ENCODE assay signal across 9 cellular contexts in the genomic region with DNA sequence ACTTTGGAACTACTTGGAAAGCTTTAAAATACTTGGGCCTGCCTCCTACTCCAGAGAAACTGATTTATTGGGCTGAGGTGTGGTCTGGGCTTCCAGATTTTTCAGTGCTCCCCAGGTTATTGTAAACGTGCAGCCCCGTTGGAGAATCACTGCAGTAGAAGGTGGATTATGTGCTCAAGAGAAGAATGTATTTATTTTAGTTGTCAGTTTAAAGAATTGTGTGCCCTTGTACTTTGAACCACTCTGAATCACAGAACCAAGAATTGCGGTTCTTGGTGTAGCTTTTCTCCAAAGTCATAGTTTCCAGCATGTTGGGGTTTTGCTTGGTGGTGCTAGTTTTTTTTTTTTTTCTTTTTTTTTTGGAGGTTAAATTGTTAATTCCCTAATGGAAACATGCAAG. TPM values are rescaled to one million over a fixed set of nuclear protein-coding genes. Genes with fewer than 3 reads are reported as not detected.
DNase-seq lines count a peak whose midpoint lies in the region; ATAC-seq, FAIRE-seq and TF ChIP-seq lines count a peak whose summit lies in the region.
"Had no signal": no experiment of that assay in that cellular context is flagged by ENCODE, and none has a peak within 500 bp of the region (broad histone marks: within the 10 kb centered on the region; RNA-seq: fewer than 3 reads in every experiment).

No MANE protein-coding gene starts in this region.

- peak overlapping the region; percentile 96 for H3K27ac Mint-ChIP-seq in activated T-cell treated with anti-CD3 and anti-CD28 coated beads, Interleukin-2, amount 50 U/mL, for 72 hours
- H3K27ac Mint-ChIP-seq in astrocyte (ENCODE audit: unreplicated experiment): peak overlapping the region; percentile 10

- peaks cover 20 to 59% of the 10 kb centered on the region in 2 donors for H3K36me3 Mint-ChIP-seq in activated T-cell treated with anti-CD3 and anti-CD28 coated beads, Interleukin-2, amount 50 U/mL, for 72 hours (ENCODE audit: insufficient read depth in 2 of 2)
- peaks cover 32% of the 10 kb centered on the region for H3K36me3 Mint-ChIP-seq in astrocyte (ENCODE audit: low read depth, unreplicated experiment)

- peak in 1 of 2 donors; percentile 19 for DNase-seq in activated T-cell treated with anti-CD3 and anti-CD28 coated beads, Interleukin-2, amount 50 U/mL, for 72 hours
- no peak for DNase-seq in activated T-cell treated with anti-CD3 and anti-CD28 coated beads, Interleukin-2, amount 50 U/mL, for 48 hours
- peak; percentile 77 for DNase-seq in astrocyte (ENCODE audit: low read depth)
- no peak for DNase-seq in lower lobe of right lung
- no peak for DNase-seq in transverse colon
- DNase-seq in NCI-H1694 treated with DMSO at 0.1 percent for 48 hours (lab: John Stamatoyannopoulos, UW): no peak
- DNase-seq in activated CD4-positive, CD25-positive, alpha-beta regulatory T cell treated with anti-CD3 and anti-CD28 coated beads, Interleukin-2, amount 50 U/mL, for 72 hours: no peak
- DNase-seq in HK-2 (ENCODE audit: unreplicated experiment): no peak

- peaks cover 4% of the 10 kb centered on the region for H3K9me3 ChIP-seq in astrocyte (ENCODE audit: insufficient read depth, low read depth, low read length)
- H3K9me3 ChIP-seq in lower lobe of right lung: peaks cover 11% of the 10 kb centered on the region
- H3K9me3 ChIP-seq in transverse colon: no peaks in the 10 kb centered on the region

- H3K4me1 ChIP-seq in astrocyte (ENCODE audit: insufficient read depth, low read length): peaks cover 24% of the 10 kb centered on the region
- H3K4me1 ChIP-seq in lower lobe of right lung: peaks cover 29% of the 10 kb centered on the region
- peaks cover 18 to 35% (median 23%) of the 10 kb centered on the region in 4 donors for H3K4me1 ChIP-seq in transverse colon

- H3K27me3 ChIP-seq in astrocyte (ENCODE audit: insufficient read depth, low read length) (no peaks in the 10 kb centered on the region), lower lobe of right lung (ENCODE audit: low read depth) (no peaks in the 10 kb centered on the region), transverse colon (no peaks in the 10 kb centered on the region)

- no peak for TF ChIP-seq EP300 in transverse colon (IDR thresholded peaks at IDR 0.05; ENCODE audit: low read depth)

- H3K36me3 ChIP-seq in astrocyte (ENCODE audit: insufficient read depth, low read length) (peaks cover 9% of the 10 kb centered on the region), lower lobe of right lung (peaks cover 20% of the 10 kb centered on the region), transverse colon (peaks cover 0 to 7% (median 0%) of the 10 kb centered on the region in 4 donors)

- H3K9me3 Mint-ChIP-seq in activated T-cell treated with anti-CD3 and anti-CD28 coated beads, Interleukin-2, amount 50 U/mL, for 72 hours: peaks cover 4 to 6% of the 10 kb centered on the region in 2 donors
- H3K9me3 Mint-ChIP-seq in astrocyte (ENCODE audit: unreplicated experiment): peaks cover 5% of the 10 kb centered on the region

- peaks cover 45% of the 10 kb centered on the region for H4K20me1 ChIP-seq in astrocyte (ENCODE audit: insufficient read depth, low read length)

- intact Hi-C loops in lower lobe of right lung (cut with DNase I): no loop called here
- intact Hi-C loops in transverse colon (cut with DNase I; ENCODE audit: low total_unique reads): no loop called here

- peaks cover 63% of the 10 kb centered on the region for H3K79me2 ChIP-seq in astrocyte (ENCODE audit: insufficient read depth, low read length)

- H3K27ac ChIP-seq in astrocyte (ENCODE audit: low read depth, low read length) (no peak overlapping the region), lower lobe of right lung (peak overlapping the region; percentile 92), transverse colon (peak overlapping the region; percentile 91 to 94 (median 92))

- H3K4me3 Mint-ChIP-seq in activated T-cell treated with anti-CD3 and anti-CD28 coated beads, Interleukin-2, amount 50 U/mL, for 72 hours: peak overlapping the region; percentile 94 to 98
- H3K4me3 Mint-ChIP-seq in astrocyte (ENCODE audit: unreplicated experiment): peak overlapping the region; percentile 94

- peak overlapping the region; percentile 81 for H3K4me3 ChIP-seq in astrocyte (ENCODE audit: insufficient read depth, low read depth, low read length)
- H3K4me3 ChIP-seq in lower lobe of right lung: peak overlapping the region; percentile 82
- peak overlapping the region in 3 of 4 donors; percentile 75 to 95 (median 86) for H3K4me3 ChIP-seq in transverse colon

- ATAC-seq in activated T-cell treated with anti-CD3 and anti-CD28 coated beads, Interleukin-2, amount 50 U/mL, for 72 hours (replicated peaks in 1 of 2): peak in 1 of 2 donors; percentile 25
- no peak for ATAC-seq in lower lobe of right lung

- H3K4me1 Mint-ChIP-seq in activated T-cell treated with anti-CD3 and anti-CD28 coated beads, Interleukin-2, amount 50 U/mL, for 72 hours (ENCODE audit: low read depth): peaks cover 66% of the 10 kb centered on the region
- H3K4me1 Mint-ChIP-seq in astrocyte (ENCODE audit: low read depth, unreplicated experiment): peaks cover 14% of the 10 kb centered on the region

- WGBS in transverse colon (ENCODE audit: low coverage in 1 of 2), 2 donors: 14 to 33% methylated on average over 1 to 3 of the region's 3 CpGs

- TF ChIP-seq CTCF in astrocyte (IDR thresholded peaks at IDR 0.05; ENCODE audit: insufficient read depth, low read depth, low read length) (no peak), lower lobe of right lung (IDR thresholded peaks at IDR 0.05) (no peak), transverse colon (IDR thresholded peaks at IDR 0.05) (no peak)

- TF ChIP-seq POLR2A in transverse colon (IDR thresholded peaks at IDR 0.05): no peak

- no peak for FAIRE-seq in astrocyte (lab: Jason Lieb, UNC)
- FAIRE-seq: HTR-8/SVneo had no signal

- H3K27me3 Mint-ChIP-seq in activated T-cell treated with anti-CD3 and anti-CD28 coated beads, Interleukin-2, amount 50 U/mL, for 72 hours (ENCODE audit: low read depth): no peaks in the 10 kb centered on the region
- no peaks in the 10 kb centered on the region for H3K27me3 Mint-ChIP-seq in astrocyte (ENCODE audit: low read depth, unreplicated experiment)

- H2AFZ ChIP-seq in astrocyte (ENCODE audit: low read depth, low read length): no peak overlapping the region

- peak overlapping the region; percentile 92 for H3K4me2 ChIP-seq in astrocyte (ENCODE audit: low read length)

- peak overlapping the region; percentile 86 for H3K9ac ChIP-seq in astrocyte (ENCODE audit: low read length)

- in situ Hi-C loops in transverse colon (cut with MboI; ENCODE audit: low pct_ligation_motif_present in 1 of 4, low pct_unique_long_range_greater_than_20kb in 1 of 4, low sequenced_read_pairs in 3 of 4): loop anchor here in 2 of 4 donors (25.0 kb wide), 1 partner anchor 263 kb away; a partner anchor contains a TSS

RNA-seq across cellular contexts. Expression of a gene that starts 1.6 kb away (rescaled TPM):
- 10 to 100 TPM; 40.8 to 49.8 TPM for total RNA-seq in activated T-cell treated with anti-CD3 and anti-CD28 coated beads, Interleukin-2, amount 50 U/mL, for 72 hours
- total RNA-seq in astrocyte: 28.8 and 29.5 TPM in 2 replicates
- total RNA-seq in lower lobe of right lung: 36.0 TPM
- total RNA-seq in transverse colon: 10 to 100 TPM; 22.7 to 59.7 (median 28.2) TPM

RNA-seq across cellular contexts. Expression of a gene that starts 42.9 kb away (rescaled TPM):
- total RNA-seq in activated T-cell treated with anti-CD3 and anti-CD28 coated beads, Interleukin-2, amount 50 U/mL, for 72 hours: 1 to 10 TPM in 1 of 2 donors, under 1 TPM in 1; 0.43 to 1.3 TPM
- total RNA-seq in astrocyte (not detected in 2 replicates), lower lobe of right lung (2.5 TPM), transverse colon (1 to 10 TPM in 1 of 4 donors, under 1 TPM in 1, not detected in 2; 0.55 to 8.2 TPM)
